Comparison of ENCODE assay signal across 23 cellular contexts in the genomic region with DNA sequence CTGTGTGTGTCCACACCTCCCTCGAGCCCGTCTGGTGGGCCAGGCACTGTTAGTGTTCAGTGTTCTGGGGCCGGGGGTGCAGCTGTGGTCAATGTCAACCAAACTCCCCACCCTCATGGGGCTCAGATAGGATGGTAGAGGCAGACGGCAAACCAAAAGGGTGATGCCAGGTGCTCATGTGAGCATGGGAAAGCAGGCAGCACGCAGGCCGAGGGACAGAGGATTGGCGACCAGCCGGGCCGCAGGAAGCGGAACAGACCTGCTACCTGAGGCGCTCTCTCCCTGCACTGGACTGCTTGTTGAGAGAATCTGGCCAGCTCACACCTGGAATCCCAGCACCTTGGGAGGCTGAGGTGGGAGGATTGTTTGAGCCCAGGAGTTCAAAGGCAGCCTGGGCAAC. TPM values are rescaled to one million over a fixed set of nuclear protein-coding genes. Genes with fewer than 3 reads are reported as not detected.
"Had no signal": no experiment of that assay in that cellular context is flagged by ENCODE, and none has a peak within 500 bp of the region (broad histone marks: within the 10 kb centered on the region; RNA-seq: fewer than 3 reads in every experiment).

No MANE protein-coding gene starts in this region.

- H3K27me3 ChIP-seq: colonic mucosa, esophagus squamous epithelium, stomach, thyroid gland, vagina had no signal

- H3K4me1 ChIP-seq: colonic mucosa, esophagus squamous epithelium, prostate gland, thyroid gland, vagina had no signal

- H3K36me3 Mint-ChIP-seq: natural killer cell had no signal

- ATAC-seq: natural killer cell had no signal

- H3K27me3 Mint-ChIP-seq: dendritic cell treated with granulocyte-macrophage colony-stimulating factor and Interleukin-4, amounts not matched to agents 40 ng/mL and 50 ng/mL, for 4 days; memory B cell had no signal

- H3K9me3 ChIP-seq: colonic mucosa, esophagus squamous epithelium, prostate gland, stomach, thyroid gland, vagina had no signal

- H3K4me3 ChIP-seq: colonic mucosa, esophagus squamous epithelium, lung, prostate gland, stomach, thyroid gland, vagina had no signal

- H3K4me3 Mint-ChIP-seq: dendritic cell treated with granulocyte-macrophage colony-stimulating factor and Interleukin-4, amounts not matched to agents 40 ng/mL and 50 ng/mL, for 4 days; memory B cell; natural killer cell had no signal

- H3K27ac Mint-ChIP-seq: dendritic cell treated with granulocyte-macrophage colony-stimulating factor and Interleukin-4, amounts not matched to agents 40 ng/mL and 50 ng/mL, for 4 days; memory B cell; natural killer cell had no signal

- H3K9me3 Mint-ChIP-seq: dendritic cell treated with granulocyte-macrophage colony-stimulating factor and Interleukin-4, amounts not matched to agents 40 ng/mL and 50 ng/mL, for 4 days; natural killer cell had no signal

- H3K27ac ChIP-seq: colonic mucosa, esophagus squamous epithelium, prostate gland, thyroid gland, vagina had no signal

- FAIRE-seq: endothelial cell of umbilical vein, keratinocyte, small intestine had no signal

- DNase-seq: colonic mucosa; effector memory CD4-positive, alpha-beta T cell; erythroblast; esophagus squamous epithelium; foreskin melanocyte; natural killer cell; right cardiac atrium; small intestine; stimulated activated CD4-positive, alpha-beta T cell treated with anti-CD3 and anti-CD28 coated beads, Interleukin-1b, Interleukin-23, amount 100 ng/mL, for 48 hours; stimulated activated CD4-positive, alpha-beta T cell treated with anti-CD3 and anti-CD28 coated beads, Interleukin-4, amount 100 ng/mL, for 1 hour; stimulated activated CD8-positive, alpha-beta memory T cell treated with anti-CD3 and anti-CD28 coated beads, Interleukin-4, amount 100 ng/mL, for 48 hours; stimulated activated naive CD4-positive, alpha-beta T cell treated with Interleukin-2 at 50 U/mL for 16 hours; stomach; thyroid gland; trophoblast cell had no signal

RNA-seq across cellular contexts. Expression of gene MEIS3, which starts 41.1 kb away (rescaled TPM):
- total RNA-seq: mononuclear cell, natural killer cell had no signal

RNA-seq across cellular contexts. Expression of gene C5AR2, which starts 46.3 kb away (rescaled TPM):
- total RNA-seq: endothelial cell of umbilical vein had no signal
